In the genomic region with DNA sequence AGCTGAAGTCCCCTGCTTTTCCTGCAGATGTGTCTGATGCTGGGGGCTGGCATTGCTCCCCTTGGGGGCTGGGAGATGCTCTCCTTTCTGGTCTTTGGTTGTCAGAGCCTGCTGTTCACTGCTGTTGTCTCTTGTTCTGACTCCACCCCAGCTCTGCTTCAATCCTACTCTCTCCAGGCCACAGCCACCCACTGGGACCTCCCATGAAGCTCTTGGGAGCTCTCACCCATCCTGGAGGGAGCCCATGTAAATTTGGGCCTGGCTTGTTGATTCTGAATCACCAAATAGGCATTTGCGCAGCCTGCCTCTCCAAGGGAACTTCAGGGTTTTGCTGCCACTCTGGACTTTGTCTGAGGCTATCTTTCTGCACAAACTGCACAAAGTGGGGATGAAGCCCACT, we compare ENCODE assay signal across 4 cellular contexts.
DNase-seq lines count a peak whose midpoint lies in the region; ATAC-seq, FAIRE-seq and TF ChIP-seq lines count a peak whose summit lies in the region.
"Not testable (repeated sequence)": the region's sequence is repeated elsewhere in the genome, so short reads cannot be mapped to it uniquely, and the experiment has no call there.

No MANE protein-coding gene starts in this region.

- CTCF ChIA-PET in IMR-90 (lab: Yijun Ruan, JAX), result not testable (repeated sequence)

- not testable (repeated sequence) for H3K27me3 ChIP-seq in IMR-90 (ENCODE audit: control insufficient read depth, insufficient read depth, low read length); MG63

- not testable (repeated sequence) for H2BK20ac ChIP-seq in IMR-90 (ENCODE audit: low read depth, low read length)

- H4K5ac ChIP-seq in IMR-90 (ENCODE audit: low read depth, low read length), result not testable (repeated sequence)

- H3K36me3 ChIP-seq in IMR-90 (ENCODE audit: control insufficient read depth, insufficient read depth, low read length); MG63; mucosa of descending colon (ENCODE audit: low read depth): not testable (repeated sequence)

- H2AFZ ChIP-seq in IMR-90 (replicated peaks; ENCODE audit: low read length, poor library complexity), result not testable (repeated sequence)

- H3K4me3 ChIP-seq in IMR-90 (ENCODE audit: insufficient read depth, low read depth, low read length); MG63; mucosa of descending colon: not testable (repeated sequence)

- H2AK5ac ChIP-seq in IMR-90 (ENCODE audit: low read depth, low read length), result not testable (repeated sequence)

- H3K4me2 ChIP-seq in IMR-90 (ENCODE audit: low read depth, low read length), result not testable (repeated sequence)

- H3K4me1 ChIP-seq in IMR-90 (ENCODE audit: control insufficient read depth, insufficient read depth, low read length); mucosa of descending colon (ENCODE audit: low read depth): not testable (repeated sequence)

- H2BK120ac ChIP-seq in IMR-90 (ENCODE audit: low read depth, low read length), result not testable (repeated sequence)

- in situ Hi-C loops in IMR-90 (cut with MboI; ENCODE audit: low sequenced_read_pairs), result not testable (repeated sequence)

- H2BK15ac ChIP-seq in IMR-90 (ENCODE audit: low read depth, low read length), result not testable (repeated sequence)

- not testable (repeated sequence) for H3K9ac ChIP-seq in IMR-90 (ENCODE audit: low read depth, low read length)

- DNase-seq in IMR-90; mucosa of descending colon; urothelium cell line (ENCODE audit: low spot score): not testable (repeated sequence)
- DNase-seq in MG63, result peak; percentile 56

- WGBS in IMR-90 (ENCODE audit: extremely low coverage in 2 of 2, insufficient read length in 1 of 2), 2 experiments, result no CpG with 5 or more reads among the region's 1 CpG

- not testable (repeated sequence) for H3K4ac ChIP-seq in IMR-90 (ENCODE audit: low read depth, low read length)

- POLR2A ChIA-PET in IMR-90 (lab: Charles Lee; ENCODE audit: unreplicated experiment), result not testable (repeated sequence)

- not testable (repeated sequence) for TF ChIP-seq CTCF in IMR-90 (conservative IDR thresholded peaks at IDR 0.05; ENCODE audit: low read depth, low read length); mucosa of descending colon (IDR thresholded peaks at IDR 0.05)

- not testable (repeated sequence) for H3K23ac ChIP-seq in IMR-90 (ENCODE audit: low read depth, low read length)

- BruUV-seq in IMR-90 (replicated peaks; lab: Mats Ljungman, UMichigan), result not testable (repeated sequence)

- intact Hi-C loops in IMR-90 (cut with micrococcal nuclease); mucosa of descending colon (cut with DNase I, micrococcal nuclease): not testable (repeated sequence)

- H3K14ac ChIP-seq in IMR-90 (replicated peaks; ENCODE audit: low read depth, low read length), result not testable (repeated sequence)

- H4K8ac ChIP-seq in IMR-90 (ENCODE audit: low read depth in 2 of 2, low read length in 2 of 2), result not testable (repeated sequence)

- not testable (repeated sequence) for H3K79me1 ChIP-seq in IMR-90 (ENCODE audit: low read depth in 1 of 2, low read length in 2 of 2)

- H4K91ac ChIP-seq in IMR-90 (ENCODE audit: insufficient read depth, low read depth, low read length), result not testable (repeated sequence)

- H4K20me1 ChIP-seq in IMR-90 (ENCODE audit: insufficient read depth, low read length), result not testable (repeated sequence)

- dilution Hi-C loops in IMR-90 (cut with HindIII; ENCODE audit: low sequenced_read_pairs, unreplicated experiment), result not testable (repeated sequence)

- not testable (repeated sequence) for H3K18ac ChIP-seq in IMR-90 (ENCODE audit: low read depth, low read length)

- H2BK5ac ChIP-seq in IMR-90 (ENCODE audit: low read depth, low read length, poor library complexity, severe bottlenecking), result not testable (repeated sequence)

- not testable (repeated sequence) for H2AK9ac ChIP-seq in IMR-90 (replicated peaks; ENCODE audit: low read depth, low read length, poor library complexity)

- ATAC-seq in IMR-90 (ENCODE audit: low read depth) (peak; percentile 59), mucosa of descending colon (peak; percentile 31)

- H3K27ac ChIP-seq in IMR-90 (ENCODE audit: insufficient read depth, low read length), result not testable (repeated sequence)

- not testable (repeated sequence) for TF ChIP-seq POLR2A in IMR-90 (IDR thresholded peaks at IDR 0.05; ENCODE audit: low read depth, low read length)

- H3K56ac ChIP-seq in IMR-90 (ENCODE audit: extremely low read depth, insufficient read depth, low read length), result not testable (repeated sequence)

- not testable (repeated sequence) for TF ChIP-seq RAD21 in IMR-90 (IDR thresholded peaks at IDR 0.05; ENCODE audit: low read length)

- H3K9me1 ChIP-seq in IMR-90 (ENCODE audit: insufficient read depth, low read length), result not testable (repeated sequence)

- H3K9me3 ChIP-seq in IMR-90 (ENCODE audit: control insufficient read depth, insufficient read depth, low read length); MG63; mucosa of descending colon: not testable (repeated sequence)

- peak; percentile 84 for FAIRE-seq in urothelium cell line (lab: Jason Lieb, UNC)
